Comparison of ENCODE assay signal across 20 cellular contexts in genomic region chr19:27392027-27392632, GRCh38.
DNase-seq lines count a peak whose midpoint lies in the region; ATAC-seq, FAIRE-seq and TF ChIP-seq lines count a peak whose summit lies in the region.
"Had no signal": no experiment of that assay in that cellular context is flagged by ENCODE, and none has a peak within 500 bp of the region (broad histone marks: within the 10 kb centered on the region; RNA-seq: fewer than 3 reads in every experiment).

No MANE protein-coding gene starts in this region.

- H3K27me3 Mint-ChIP-seq in stimulated activated naive B cell treated with anti-CD40 and anti-IgM and Interleukin-4, amounts not matched to agents 10 μg/mL and 1 μg/mL and 100 μg/mL, for 72 hours = no peaks in the 10 kb centered on the region

- H3K4me3 ChIP-seq in bronchial epithelial cell (ENCODE audit: low read depth, low read length) (no peak overlapping the region), lung (no peak overlapping the region), suprapubic skin (no peak overlapping the region), trophoblast cell (ENCODE audit: low read depth, low read length) (no peak overlapping the region)
- H3K4me3 ChIP-seq: A549, GM12878, PC-9 had no signal

- H3K4ac ChIP-seq in trophoblast cell (ENCODE audit: low read depth, low read length) = no peak overlapping the region

- intact Hi-C loops in cardiac septum (cut with DNase I) = no loop called here
- intact Hi-C loops in left cardiac atrium (cut with DNase I) = no loop called here

- H2BK12ac ChIP-seq in trophoblast cell (ENCODE audit: low read length) = no peak overlapping the region

- H3K9ac ChIP-seq in trophoblast cell (ENCODE audit: low read length) = no peak overlapping the region

- H3K36me3 ChIP-seq in bronchial epithelial cell (ENCODE audit: control insufficient read depth, insufficient read depth, low read length) (no peaks in the 10 kb centered on the region), lung (ENCODE audit: control insufficient read depth in 2 of 2, insufficient read depth in 2 of 2, low read length in 2 of 2) (no peaks in the 10 kb centered on the region), suprapubic skin (no peaks in the 10 kb centered on the region), trophoblast cell (ENCODE audit: control insufficient read depth in 1 of 2, insufficient read depth in 2 of 2, low read length in 2 of 2) (no peaks in the 10 kb centered on the region)

- no peak for TF ChIP-seq CTCF in bronchial epithelial cell (IDR thresholded peaks at IDR 0.05; ENCODE audit: insufficient read depth, low read length, severe bottlenecking)
- TF ChIP-seq CTCF in lung (IDR thresholded peaks at IDR 0.05; ENCODE audit: control extremely low read depth, extremely low read depth) = no peak
- no peak for TF ChIP-seq CTCF in suprapubic skin (IDR thresholded peaks at IDR 0.05)

- H3K27ac Mint-ChIP-seq in stimulated activated naive B cell treated with anti-CD40 and anti-IgM and Interleukin-4, amounts not matched to agents 10 μg/mL and 1 μg/mL and 100 μg/mL, for 72 hours = no peak overlapping the region
- H3K27ac Mint-ChIP-seq: GM23338, HFFc6 had no signal

- no peak overlapping the region for H2BK120ac ChIP-seq in trophoblast cell (ENCODE audit: insufficient read depth, low read length, poor library complexity)

- H3K4me1 Mint-ChIP-seq in stimulated activated naive B cell treated with anti-CD40 and anti-IgM and Interleukin-4, amounts not matched to agents 10 μg/mL and 1 μg/mL and 100 μg/mL, for 72 hours = no peaks in the 10 kb centered on the region
- H3K4me1 Mint-ChIP-seq: GM23338 had no signal

- H3K79me1 ChIP-seq in trophoblast cell (ENCODE audit: low read length) = no peaks in the 10 kb centered on the region

- no peak overlapping the region for H4K91ac ChIP-seq in trophoblast cell (ENCODE audit: low read depth, low read length)

- H2AFZ ChIP-seq in trophoblast cell (ENCODE audit: insufficient read depth, low read length, poor library complexity) = no peak overlapping the region
- H2AFZ ChIP-seq: GM23338, PC-9 had no signal

- H3K4me1 ChIP-seq in lung (ENCODE audit: control insufficient read depth in 2 of 2, insufficient read depth in 2 of 2, low read length in 2 of 2) (no peaks in the 10 kb centered on the region), suprapubic skin (no peaks in the 10 kb centered on the region), trophoblast cell (ENCODE audit: control insufficient read depth in 1 of 2, insufficient read depth in 2 of 2, low read length in 2 of 2) (no peaks in the 10 kb centered on the region)
- H3K4me1 ChIP-seq: A549, Caco-2 had no signal

- H4K12ac ChIP-seq in trophoblast cell (ENCODE audit: low read depth, low read length) = no peak overlapping the region

- no peak overlapping the region for H3K4me3 Mint-ChIP-seq in stimulated activated naive B cell treated with anti-CD40 and anti-IgM and Interleukin-4, amounts not matched to agents 10 μg/mL and 1 μg/mL and 100 μg/mL, for 72 hours
- H3K4me3 Mint-ChIP-seq: GM23338, HFFc6 had no signal

- ATAC-seq in left cardiac atrium = no peak
- ATAC-seq in lung (ENCODE audit: insufficient read depth, low FRiP score) = peak; percentile 1
- ATAC-seq in stimulated activated naive B cell treated with anti-CD40 and anti-IgM and Interleukin-4, amounts not matched to agents 10 μg/mL and 1 μg/mL and 100 μg/mL, for 72 hours (replicated peaks) = no peak
- ATAC-seq in GM21529 (IDR thresholded peaks at IDR 0.05; ENCODE audit: unreplicated experiment) = no peak
- ATAC-seq: A549, GM12878, GM23338 had no signal

- H3K23ac ChIP-seq in trophoblast cell (ENCODE audit: low read length) = no peak overlapping the region

- H3K27ac ChIP-seq in lung (ENCODE audit: low read depth in 1 of 2, low read length in 1 of 2) (no peak overlapping the region), suprapubic skin (no peak overlapping the region), trophoblast cell (ENCODE audit: low read depth, low read length) (no peak overlapping the region)
- H3K27ac ChIP-seq: A549, PC-9 had no signal

- no peak overlapping the region for H2AK5ac ChIP-seq in trophoblast cell (ENCODE audit: low read length)

- 72 to 79% methylated on average over 5 of the region's 5 CpGs for WGBS in lung, 2 donors
- WGBS in suprapubic skin = 72% methylated on average over 5 of the region's 5 CpGs
- WGBS in trophoblast cell (ENCODE audit: extremely low coverage, insufficient coverage, insufficient read length) = no CpG with 5 or more reads among the region's 5 CpGs

- FAIRE-seq in bronchial epithelial cell (lab: Jason Lieb, UNC) = peak; percentile 99
- FAIRE-seq: GM12878, GM18507 had no signal

- H3K27me3 ChIP-seq in bronchial epithelial cell (ENCODE audit: control insufficient read depth, insufficient read depth, low read length) = no peaks in the 10 kb centered on the region
- H3K27me3 ChIP-seq in lung (ENCODE audit: control insufficient read depth, insufficient read depth) = no peaks in the 10 kb centered on the region
- H3K27me3 ChIP-seq in suprapubic skin = no peaks in the 10 kb centered on the region
- H3K27me3 ChIP-seq in trophoblast cell (ENCODE audit: insufficient read depth, low read length) = no peaks in the 10 kb centered on the region

- TF ChIP-seq POLR2A in suprapubic skin (IDR thresholded peaks at IDR 0.05) = no peak

- no peak overlapping the region for H3K14ac ChIP-seq in trophoblast cell (ENCODE audit: low read length)

- no peak for TF ChIP-seq EP300 in suprapubic skin (IDR thresholded peaks at IDR 0.05)

- peak; percentile 51 for DNase-seq in cardiac septum (ENCODE audit: low spot score)
- DNase-seq in left cardiac atrium = no peak
- no peak for DNase-seq in bronchial epithelial cell (ENCODE audit: low read depth)
- peak; percentile 27 for DNase-seq in lung (ENCODE audit: low spot score)
- peak; percentile 30 to 67 for DNase-seq in suprapubic skin (ENCODE audit: low spot score in 2 of 2)
- DNase-seq in trophoblast cell = no peak
- DNase-seq in stimulated activated naive B cell treated with anti-CD40 and anti-IgM and Interleukin-4, amounts not matched to agents 10 μg/mL and 1 μg/mL and 100 μg/mL, for 72 hours = no peak
- DNase-seq: HFFc6, KG1, NCI-H1092 treated with DMSO at 0.1 percent for 48 hours, NCI-H1694, NCI-H345, NCI-H69, PC-9 had no signal

- no peak overlapping the region for H3K4me2 ChIP-seq in trophoblast cell (ENCODE audit: low read length)
- H3K4me2 ChIP-seq: A549, GM23338, PC-9 had no signal

- H3K9me3 Mint-ChIP-seq in stimulated activated naive B cell treated with anti-CD40 and anti-IgM and Interleukin-4, amounts not matched to agents 10 μg/mL and 1 μg/mL and 100 μg/mL, for 72 hours = peaks cover 41 to 62% of the 10 kb centered on the region in 2 donors

- H3K18ac ChIP-seq in trophoblast cell (ENCODE audit: low read length) = no peak overlapping the region

- no peak overlapping the region for H2BK5ac ChIP-seq in trophoblast cell (ENCODE audit: low read depth, low read length, poor library complexity)

- no peak overlapping the region for H4K8ac ChIP-seq in trophoblast cell (ENCODE audit: low read depth, low read length)

- H3K79me2 ChIP-seq in trophoblast cell (ENCODE audit: control insufficient read depth, insufficient read depth, low read length, poor library complexity) = no peaks in the 10 kb centered on the region

- peaks cover 0 to 2% of the 10 kb centered on the region in 2 donors for H3K36me3 Mint-ChIP-seq in stimulated activated naive B cell treated with anti-CD40 and anti-IgM and Interleukin-4, amounts not matched to agents 10 μg/mL and 1 μg/mL and 100 μg/mL, for 72 hours

- H3K9me3 ChIP-seq in lung (ENCODE audit: control insufficient read depth in 2 of 2, insufficient read depth in 1 of 2, low read length in 1 of 2) (peaks cover 6 to 40% of the 10 kb centered on the region in 2 donors), suprapubic skin (peaks cover 10% of the 10 kb centered on the region), trophoblast cell (ENCODE audit: insufficient read depth, low read depth, low read length) (peaks cover 6% of the 10 kb centered on the region)

Comparison
In these comparisons a context has a peak if more than half of its experiments do, and no peak if none do; other contexts are left out.
1. DNase-seq: peak in cardiac septum (single experiment), lung (single experiment) and suprapubic skin (2 of 2); none in left cardiac atrium (single experiment), bronchial epithelial cell (single experiment), trophoblast cell (0 of 2) and stimulated activated naive B cell treated with anti-CD40 and anti-IgM and Interleukin-4, amounts not matched to agents 10 μg/mL and 1 μg/mL and 100 μg/mL, for 72 hours (single experiment).